35 cellular contexts compared by ENCODE assay signal in the genomic region with DNA sequence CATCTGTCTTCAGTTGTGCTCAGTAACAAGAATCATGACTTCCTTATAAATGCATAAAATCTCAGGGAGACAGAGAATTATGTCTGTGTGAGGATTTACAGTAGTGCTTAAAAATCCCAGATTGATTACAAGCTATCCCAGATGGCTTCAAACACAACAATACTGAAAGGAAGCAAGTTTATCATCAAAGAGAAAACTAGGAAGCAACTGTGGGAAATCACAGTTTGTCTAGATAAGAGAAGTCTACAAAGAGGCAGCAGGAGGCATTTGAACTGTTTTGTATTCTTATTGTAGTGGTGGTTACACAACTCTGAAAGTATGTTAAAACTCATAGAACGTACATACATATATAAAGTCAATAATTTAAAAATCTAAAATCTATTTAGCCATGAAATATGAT.
"Had no signal": no experiment of that assay in that cellular context is flagged by ENCODE, and none has a peak within 500 bp of the region (broad histone marks: within the 10 kb centered on the region; RNA-seq: fewer than 3 reads in every experiment).

No MANE protein-coding gene starts in this region.

- H3K9me3 ChIP-seq: body of pancreas, breast epithelium, MG63 had no signal

- H3K4me1 Mint-ChIP-seq: activated CD4-positive, alpha-beta T cell treated with anti-CD3 and anti-CD28 coated beads for 36 hours; activated CD4-positive, alpha-beta T cell treated with anti-CD3 and anti-CD28 coated beads, Interleukin-2, amount 10 ng/mL, durations not matched to agents 7 days and 5 days; activated naive CD4-positive, alpha-beta T cell treated with anti-CD3 and anti-CD28 coated beads, Interleukin-2, amount 50 U/mL, for 24 hours; activated naive CD8-positive, alpha-beta T cell treated with anti-CD3 and anti-CD28 coated beads, Interleukin-2, amount 10 ng/mL, durations not matched to agents 7 days and 5 days had no signal

- H3K4me1 ChIP-seq: body of pancreas, breast epithelium had no signal

- H3K36me3 ChIP-seq: breast epithelium, MG63 had no signal

- H3K9me3 Mint-ChIP-seq: activated CD4-positive, alpha-beta T cell treated with anti-CD3 and anti-CD28 coated beads, Interleukin-2, amount 10 ng/mL, durations not matched to agents 7 days and 5 days; activated naive CD4-positive, alpha-beta T cell treated with anti-CD3 and anti-CD28 coated beads, Interleukin-2, amount 50 U/mL, for 24 hours; activated naive CD8-positive, alpha-beta T cell treated with anti-CD3 and anti-CD28 coated beads, Interleukin-2, amount 10 ng/mL, durations not matched to agents 7 days and 5 days; activated T-cell treated with anti-CD3 and anti-CD28 coated beads, Interleukin-2, amount 50 U/mL, for 24 hours; activated T-helper 2 cell treated with anti-CD3 and anti-CD28 coated beads, Interferon-gamma antibody, Interleukin-2, Interleukin-4, amounts not matched to agents 10 μg/mL and 5 μg/mL and 100 μg/mL, durations not matched to agents 14 hours and 24 hours and 36 hours; WTC11 had no signal

- H3K36me3 Mint-ChIP-seq: activated naive CD4-positive, alpha-beta T cell treated with anti-CD3 and anti-CD28 coated beads, Interleukin-2, amount 50 U/mL, for 24 hours; activated naive CD8-positive, alpha-beta T cell treated with anti-CD3 and anti-CD28 coated beads, Interleukin-2, amount 10 ng/mL, durations not matched to agents 7 days and 5 days; WTC11 had no signal

- DNase-seq: activated CD4-positive, alpha-beta T cell treated with anti-CD3 and anti-CD28 coated beads for 36 hours; activated CD4-positive, alpha-beta T cell treated with anti-CD3 and anti-CD28 coated beads, Interleukin-2, amount 10 ng/mL, durations not matched to agents 7 days and 5 days; activated CD4-positive, alpha-beta T cell treated with anti-CD3 and anti-CD28 coated beads, Interleukin-2, amount 50 U/mL, for 48 hours; activated CD8-positive, alpha-beta T cell treated with anti-CD3 and anti-CD28 coated beads, Interleukin-2, amount 10 ng/mL, durations not matched to agents 7 days and 5 days; activated gamma-delta T cell; activated naive CD4-positive, alpha-beta T cell treated with Interleukin-2 at 50 U/mL for 16 hours; activated naive CD8-positive, alpha-beta T cell treated with anti-CD3 and anti-CD28 coated beads, Interleukin-2, amount 10 ng/mL, durations not matched to agents 7 days and 5 days; activated T-cell treated with anti-CD3 and anti-CD28 coated beads, Interleukin-2, amount 50 U/mL, for 24 hours; body of pancreas; Kasumi-1; KG1; MG63; NCI-H1048; NCI-H1105 treated with DMSO at 0.1 percent for 48 hours; NCI-H1694 treated with DMSO at 0.1 percent for 48 hours; NCI-H2029; NCI-H2107; NCI-H2227 treated with DMSO at 0.1 percent for 48 hours; NCI-H446 treated with DMSO at 0.1 percent for 48 hours; NCI-H526; NCI-H748 treated with DMSO at 0.1 percent for 48 hours; NK-92 treated with Interleukin-12 subunit alpha and Interleukin-12 subunit beta, amount 100 ng/mL, for 24 hours; PC-3; SIG-M5; SW 1271; T-helper 1 cell; T-helper 2 cell; T1000 had no signal

- H3K4me3 ChIP-seq: body of pancreas, breast epithelium, MG63 had no signal

- H3K27me3 ChIP-seq: body of pancreas, breast epithelium, MG63 had no signal

- H3K27ac ChIP-seq: body of pancreas, breast epithelium, RWPE1 had no signal

- ATAC-seq: activated CD4-positive, alpha-beta T cell treated with anti-CD3 and anti-CD28 coated beads for 36 hours; activated CD4-positive, CD25-positive, alpha-beta regulatory T cell treated with anti-CD3 and anti-CD28 coated beads, Interleukin-2, amount 50 U/mL, for 24 hours; activated CD8-positive, alpha-beta T cell treated with anti-CD3 and anti-CD28 coated beads, Interleukin-2, amount 10 ng/mL, durations not matched to agents 7 days and 5 days; body of pancreas; PC-3; Right ventricle myocardium inferior; WTC11 had no signal

- H3K27ac Mint-ChIP-seq: activated CD4-positive, alpha-beta T cell treated with anti-CD3 and anti-CD28 coated beads for 36 hours; activated CD4-positive, alpha-beta T cell treated with anti-CD3 and anti-CD28 coated beads, Interleukin-2, amount 10 ng/mL, durations not matched to agents 7 days and 5 days; activated CD8-positive, alpha-beta T cell treated with anti-CD3 and anti-CD28 coated beads, Interleukin-2, amount 10 ng/mL, durations not matched to agents 7 days and 5 days; activated naive CD4-positive, alpha-beta T cell treated with anti-CD3 and anti-CD28 coated beads, Interleukin-2, amount 50 U/mL, for 24 hours; activated naive CD8-positive, alpha-beta T cell treated with anti-CD3 and anti-CD28 coated beads, Interleukin-2, amount 10 ng/mL, durations not matched to agents 7 days and 5 days; activated T-cell treated with anti-CD3 and anti-CD28 coated beads, Interleukin-2, amount 50 U/mL, for 24 hours; activated T-helper 2 cell treated with anti-CD3 and anti-CD28 coated beads, Interferon-gamma antibody, Interleukin-2, Interleukin-4, amounts not matched to agents 10 μg/mL and 5 μg/mL and 100 μg/mL, durations not matched to agents 14 hours and 24 hours and 36 hours had no signal

- H3K4me3 Mint-ChIP-seq: activated CD4-positive, alpha-beta T cell treated with anti-CD3 and anti-CD28 coated beads for 36 hours; activated CD4-positive, alpha-beta T cell treated with anti-CD3 and anti-CD28 coated beads, Interleukin-2, amount 10 ng/mL, durations not matched to agents 7 days and 5 days; activated CD8-positive, alpha-beta T cell treated with anti-CD3 and anti-CD28 coated beads, Interleukin-2, amount 10 ng/mL, durations not matched to agents 7 days and 5 days; activated naive CD4-positive, alpha-beta T cell treated with anti-CD3 and anti-CD28 coated beads, Interleukin-2, amount 50 U/mL, for 24 hours; activated naive CD8-positive, alpha-beta T cell treated with anti-CD3 and anti-CD28 coated beads, Interleukin-2, amount 10 ng/mL, durations not matched to agents 7 days and 5 days; activated T-cell treated with anti-CD3 and anti-CD28 coated beads, Interleukin-2, amount 50 U/mL, for 24 hours; WTC11 had no signal
